In the genomic region with DNA sequence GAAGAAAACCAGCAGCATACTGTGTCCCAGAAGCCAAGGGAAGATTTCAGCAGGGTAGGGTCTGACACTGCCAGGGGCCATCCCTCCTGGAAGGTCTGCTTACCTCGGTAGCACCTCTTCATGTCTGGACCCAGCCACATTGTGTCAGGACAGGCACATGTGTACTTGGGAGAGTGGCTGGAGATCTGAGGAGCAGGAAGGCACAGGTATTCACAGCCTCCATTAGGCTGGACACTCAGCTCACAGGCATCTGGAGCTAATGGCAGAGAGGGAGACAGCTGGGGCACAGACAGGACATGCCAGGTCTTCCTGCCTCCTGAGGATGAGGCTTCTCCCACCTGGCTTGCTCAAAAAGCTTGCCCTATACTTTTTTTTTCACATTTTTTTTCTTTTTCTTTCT, we compare ENCODE assay signal across 21 cellular contexts.
"Had no signal": no experiment of that assay in that cellular context is flagged by ENCODE, and none has a peak within 500 bp of the region (broad histone marks: within the 10 kb centered on the region; RNA-seq: fewer than 3 reads in every experiment).

No MANE protein-coding gene starts in this region.

- H3K36me3 Mint-ChIP-seq: mesothelial cell of epicardium had no signal

- H3K9me3 Mint-ChIP-seq: activated naive CD4-positive, alpha-beta T cell treated with anti-CD3 and anti-CD28 coated beads for 36 hours; activated T-cell treated with anti-CD3 and anti-CD28 coated beads, Interleukin-2, amount 50 U/mL, for 4 hours; immature natural killer cell; mesothelial cell of epicardium; nephron progenitor cell; stimulated activated naive CD8-positive, alpha-beta T cell treated with anti-CD3 and anti-CD28 coated beads, Interleukin-15, Interleukin-2, amounts not matched to agents 100 ng/mL and 50 ng/mL, for 24 hours; T-helper 2 cell treated with Interferon-gamma antibody and Interleukin-4, amounts not matched to agents 5 μg/mL and 100 μg/mL, for 36 hours had no signal

- H3K27me3 Mint-ChIP-seq: progenitor cell of endocrine pancreas; stimulated activated naive CD8-positive, alpha-beta T cell treated with anti-CD3 and anti-CD28 coated beads, Interleukin-15, Interleukin-2, amounts not matched to agents 100 ng/mL and 50 ng/mL, for 24 hours had no signal

- H3K27ac Mint-ChIP-seq: activated CD8-positive, alpha-beta T cell treated with anti-CD3 and anti-CD28 coated beads, Interleukin-2, amount 10 ng/mL, durations not matched to agents 7 days and 5 days; activated naive CD4-positive, alpha-beta T cell treated with anti-CD3 and anti-CD28 coated beads for 36 hours; mesothelial cell of epicardium; nephron progenitor cell; progenitor cell of endocrine pancreas; stimulated activated naive CD8-positive, alpha-beta T cell treated with anti-CD3 and anti-CD28 coated beads, Interleukin-15, Interleukin-2, amounts not matched to agents 100 ng/mL and 50 ng/mL, for 24 hours; T-helper 2 cell treated with Interferon-gamma antibody and Interleukin-4, amounts not matched to agents 5 μg/mL and 100 μg/mL, for 36 hours had no signal

- H3K36me3 ChIP-seq: esophagus muscularis mucosa, transverse colon had no signal

- H3K9me3 ChIP-seq: esophagus muscularis mucosa, heart right ventricle, lower lobe of right lung, suprapubic skin, transverse colon had no signal

- H3K27me3 ChIP-seq: esophagus muscularis mucosa, heart right ventricle, suprapubic skin, transverse colon had no signal

- H3K4me3 Mint-ChIP-seq: activated CD8-positive, alpha-beta T cell treated with anti-CD3 and anti-CD28 coated beads, Interleukin-2, amount 10 ng/mL, durations not matched to agents 7 days and 5 days; activated naive CD4-positive, alpha-beta T cell treated with anti-CD3 and anti-CD28 coated beads for 36 hours; activated T-cell treated with anti-CD3 and anti-CD28 coated beads, Interleukin-2, amount 50 U/mL, for 4 hours; immature natural killer cell; mesothelial cell of epicardium; nephron progenitor cell; stimulated activated naive CD8-positive, alpha-beta T cell treated with anti-CD3 and anti-CD28 coated beads, Interleukin-15, Interleukin-2, amounts not matched to agents 100 ng/mL and 50 ng/mL, for 24 hours; T-helper 2 cell treated with Interferon-gamma antibody and Interleukin-4, amounts not matched to agents 5 μg/mL and 100 μg/mL, for 36 hours had no signal

- H3K4me1 Mint-ChIP-seq: immature natural killer cell, mesothelial cell of epicardium had no signal

- H3K4me1 ChIP-seq: esophagus muscularis mucosa, lower lobe of right lung, suprapubic skin, transverse colon had no signal

- ATAC-seq: activated CD8-positive, alpha-beta T cell treated with anti-CD3 and anti-CD28 coated beads, Interleukin-2, amount 10 ng/mL, durations not matched to agents 7 days and 5 days; activated T-cell treated with anti-CD3 and anti-CD28 coated beads, Interleukin-2, amount 50 U/mL, for 4 hours had no signal

- DNase-seq: activated CD4-positive, alpha-beta T cell treated with anti-CD3 and anti-CD28 coated beads for 48 hours; activated CD4-positive, CD25-positive, alpha-beta regulatory T cell; activated CD8-positive, alpha-beta T cell treated with anti-CD3 and anti-CD28 coated beads, Interleukin-2, amount 10 ng/mL, durations not matched to agents 7 days and 5 days; activated naive CD4-positive, alpha-beta T cell treated with anti-CD3 and anti-CD28 coated beads for 36 hours; activated T-cell treated with anti-CD3 and anti-CD28 coated beads, Interleukin-2, amount 50 U/mL, for 4 hours; aorta; effector CD4-positive, alpha-beta T cell; heart right ventricle; immature natural killer cell; lower lobe of right lung; nephron progenitor cell; stimulated activated CD4-positive, alpha-beta T cell treated with anti-CD3 and anti-CD28 coated beads, Interleukin-2, amount 100 ng/mL, for 24 hours; transverse colon had no signal

- H3K27ac ChIP-seq: coronary artery, esophagus muscularis mucosa, heart right ventricle, lower lobe of right lung, SK-N-MC, suprapubic skin, transverse colon had no signal

- H3K4me3 ChIP-seq: coronary artery, esophagus muscularis mucosa, heart right ventricle, lower lobe of right lung, SK-N-MC, suprapubic skin, transverse colon had no signal
